In genomic region chr6:568085-568484, GRCh38 we compare ENCODE assay signal across 17 cellular contexts.
DNase-seq lines count a peak whose midpoint lies in the region; ATAC-seq, FAIRE-seq and TF ChIP-seq lines count a peak whose summit lies in the region.
"Had no signal": no experiment of that assay in that cellular context is flagged by ENCODE, and none has a peak within 500 bp of the region (broad histone marks: within the 10 kb centered on the region; RNA-seq: fewer than 3 reads in every experiment).

No MANE protein-coding gene starts in this region.

- TF ChIP-seq RAD21 in GM12878 (IDR thresholded peaks at IDR 0.05; ENCODE audit: insufficient read depth, low read depth, low read length), result no peak

- H3K36me3 ChIP-seq in CD4-positive, CD25-positive, alpha-beta regulatory T cell (ENCODE audit: control insufficient read depth, insufficient read depth, low read length), result peaks cover 48% of the 10 kb centered on the region
- H3K36me3 ChIP-seq in HEK293 (ENCODE audit: control insufficient read depth in 2 of 2, insufficient read depth in 1 of 2, low read length in 2 of 2) (peaks cover 6 to 43% of the 10 kb centered on the region in 2 experiments; a peak in 2 of 3 replicates), GM12878 (ENCODE audit: control insufficient read depth in 2 of 2, insufficient read depth in 2 of 2, low read length in 1 of 2) (no peaks in the 10 kb centered on the region; a peak in 2 of 4 replicates), sigmoid colon (peaks cover 0 to 68% (median 11%) of the 10 kb centered on the region in 4 donors)
- H3K36me3 ChIP-seq: HAP-1 had no signal

- H3K27ac Mint-ChIP-seq in activated CD4-positive, alpha-beta T cell treated with anti-CD3 and anti-CD28 coated beads, Interleukin-2, amount 10 ng/mL, durations not matched to agents 24 days and 14 days, result no peak overlapping the region
- peak overlapping the region in 2 of 3 donors; percentile 52 to 60 for H3K27ac Mint-ChIP-seq in CD4-positive, CD25-positive, alpha-beta regulatory T cell
- H3K27ac Mint-ChIP-seq: CD8-positive, alpha-beta T cell had no signal

- no peaks in the 10 kb centered on the region for H3K9me3 Mint-ChIP-seq in activated CD4-positive, alpha-beta T cell treated with anti-CD3 and anti-CD28 coated beads, Interleukin-2, amount 10 ng/mL, durations not matched to agents 24 days and 14 days
- peaks cover 0 to 3% (median 0%) of the 10 kb centered on the region in 7 donors for H3K9me3 Mint-ChIP-seq in CD4-positive, CD25-positive, alpha-beta regulatory T cell
- H3K9me3 Mint-ChIP-seq: CD8-positive, alpha-beta T cell had no signal

- CTCF ChIA-PET in HEK293 (lab: Yijun Ruan, JAX) (no interaction called here), GM12878 (lab: Yijun Ruan, JAX) (interaction anchor here (1.1 kb wide), 1 partner anchor 25 kb away, joined by 3 read pairs; no protein-coding TSS in a partner anchor)

- no peak overlapping the region for H2AFZ ChIP-seq in GM12878 (ENCODE audit: control insufficient read depth, low read depth, low read length)

- SMC1A ChIA-PET in GM12878 (lab: Charles Lee; ENCODE audit: uncharacterized antibody, unreplicated experiment), result interaction anchor here (1.3 to 1.9 kb wide), 2 partner anchors 17 to 380 kb away, joined by 3 to 7 read pairs; no protein-coding TSS in a partner anchor

- no peaks in the 10 kb centered on the region for H3K27me3 ChIP-seq in CD4-positive, CD25-positive, alpha-beta regulatory T cell (ENCODE audit: control insufficient read depth, insufficient read depth, low read length)
- H3K27me3 ChIP-seq in GM12878 (replicated peaks in 1 of 2; ENCODE audit: control insufficient read depth in 2 of 2, insufficient read depth in 2 of 2, low read length in 1 of 2) (no peaks in the 10 kb centered on the region), sigmoid colon (no peaks in the 10 kb centered on the region)

- H3K4me1 Mint-ChIP-seq in activated CD4-positive, alpha-beta T cell treated with anti-CD3 and anti-CD28 coated beads, Interleukin-2, amount 10 ng/mL, durations not matched to agents 24 days and 14 days, result peaks cover 26% of the 10 kb centered on the region
- H3K4me1 Mint-ChIP-seq in CD4-positive, CD25-positive, alpha-beta regulatory T cell, result peaks cover 3 to 19% (median 10%) of the 10 kb centered on the region in 4 donors

- H3K4me1 ChIP-seq in CD4-positive, CD25-positive, alpha-beta regulatory T cell (ENCODE audit: control insufficient read depth, insufficient read depth, low read length, poor library complexity, severe bottlenecking), result peaks cover 8% of the 10 kb centered on the region
- H3K4me1 ChIP-seq in HEK293 (ENCODE audit: control insufficient read depth, insufficient read depth, low read length) (no peaks in the 10 kb centered on the region), GM12878 (ENCODE audit: control insufficient read depth, insufficient read depth, low read length) (no peaks in the 10 kb centered on the region), sigmoid colon (no peaks in the 10 kb centered on the region)
- H3K4me1 ChIP-seq: Caco-2, HAP-1 had no signal

- RAD21 ChIA-PET in GM12878 (lab: Charles Lee; ENCODE audit: unreplicated experiment), result no interaction called here

- intact Hi-C loops in activated CD4-positive, alpha-beta T cell treated with anti-CD3 and anti-CD28 coated beads, Interleukin-2, amount 10 ng/mL, durations not matched to agents 24 days and 14 days (cut with micrococcal nuclease), result no loop called here
- intact Hi-C loops in GM12878 (cut with micrococcal nuclease; ENCODE audit: unreplicated experiment) (no loop called here), sigmoid colon (cut with DNase I) (no loop called here)

- in situ Hi-C loops in GM12878 (cut with MboI), result no loop called here

- H3K36me3 Mint-ChIP-seq in activated CD4-positive, alpha-beta T cell treated with anti-CD3 and anti-CD28 coated beads, Interleukin-2, amount 10 ng/mL, durations not matched to agents 24 days and 14 days (ENCODE audit: low read depth), result peaks cover 55% of the 10 kb centered on the region
- peaks cover 39% of the 10 kb centered on the region for H3K36me3 Mint-ChIP-seq in CD4-positive, CD25-positive, alpha-beta regulatory T cell

- no peaks in the 10 kb centered on the region for H4K20me1 ChIP-seq in GM12878 (ENCODE audit: control insufficient read depth, insufficient read depth)

- peak; percentile 72 for FAIRE-seq in GM12878 (lab: Jason Lieb, UNC)
- FAIRE-seq: G401.6, H54 had no signal

- WGBS in GM12878 (ENCODE audit: insufficient coverage, insufficient replicate concordance, low lambda C conversion rate, missing lambda C conversion rate), result 88% methylated on average over 9 of the region's 9 CpGs
- 86 to 87% methylated on average over 9 of the region's 9 CpGs for WGBS in sigmoid colon, 2 donors

- no peak overlapping the region for H3K4me3 ChIP-seq in CD4-positive, CD25-positive, alpha-beta regulatory T cell (ENCODE audit: low read depth, low read length)
- no peak overlapping the region for H3K4me3 ChIP-seq in HEK293 (ENCODE audit: low read depth, low read length)
- H3K4me3 ChIP-seq in GM12878, result no peak overlapping the region
- no peak overlapping the region for H3K4me3 ChIP-seq in sigmoid colon
- H3K4me3 ChIP-seq: HAP-1 had no signal

- no peak overlapping the region for H3K9ac ChIP-seq in GM12878 (ENCODE audit: control insufficient read depth, insufficient read depth, low read length)

- TF ChIP-seq POLR2A in GM12878 (IDR thresholded peaks at IDR 0.05; ENCODE audit: low read depth, low read length) (no peak), sigmoid colon (IDR thresholded peaks at IDR 0.05) (no peak)

- TF ChIP-seq CTCF in HEK293 (tag by site-specific recombination; IDR thresholded peaks at IDR 0.05) (no peak), GM12878 (IDR thresholded peaks at IDR 0.05 in 2 of 3, conservative IDR thresholded peaks at IDR 0.05 in 1 of 3; ENCODE audit: control insufficient read depth in 2 of 3, extremely low read depth in 1 of 3, insufficient read depth in 1 of 3, low read depth in 3 of 3, low read length in 3 of 3) (no peak), sigmoid colon (IDR thresholded peaks at IDR 0.05) (no peak)

- H3K27me3 Mint-ChIP-seq in activated CD4-positive, alpha-beta T cell treated with anti-CD3 and anti-CD28 coated beads, Interleukin-2, amount 10 ng/mL, durations not matched to agents 24 days and 14 days, result no peaks in the 10 kb centered on the region
- no peaks in the 10 kb centered on the region for H3K27me3 Mint-ChIP-seq in CD4-positive, CD25-positive, alpha-beta regulatory T cell

- POLR2A ChIA-PET in HEK293 (lab: Yijun Ruan, JAX), result no interaction called here
- POLR2A ChIA-PET in GM12878 (lab: Charles Lee), result no interaction called here

- ATAC-seq in CD4-positive, CD25-positive, alpha-beta regulatory T cell (ENCODE audit: low read depth in 2 of 2), result no peak
- ATAC-seq in GM12878 (no peak), GM19395 (IDR thresholded peaks at IDR 0.05; ENCODE audit: unreplicated experiment) (no peak)
- ATAC-seq: CD8-positive, alpha-beta T cell had no signal

- DNase-seq in activated CD4-positive, alpha-beta T cell treated with anti-CD3 and anti-CD28 coated beads, Interleukin-2, amount 10 ng/mL, durations not matched to agents 24 days and 14 days, result peak; percentile 54
- DNase-seq in activated CD4-positive, alpha-beta T cell treated with anti-CD3 and anti-CD28 coated beads for 48 hours, result no peak
- no peak for DNase-seq in CD4-positive, CD25-positive, alpha-beta regulatory T cell
- no peak for DNase-seq in GM12878 (ENCODE audit: low read depth, low spot score)
- no peak for DNase-seq in sigmoid colon
- no peak for DNase-seq in SW480 (ENCODE audit: low spot score)
- DNase-seq: C1 segment of cervical spinal cord; Caco-2; CD8-positive, alpha-beta T cell; DMS153; DND-41; GOT3 had no signal

- H3K9me3 ChIP-seq in CD4-positive, CD25-positive, alpha-beta regulatory T cell (ENCODE audit: control insufficient read depth in 2 of 2, low read length in 2 of 2), result no peaks in the 10 kb centered on the region
- H3K9me3 ChIP-seq in HEK293 (ENCODE audit: control insufficient read depth, insufficient read depth, low read depth, low read length) (no peaks in the 10 kb centered on the region), GM12878 (replicated peaks; ENCODE audit: control insufficient read depth, insufficient read depth, low read length) (no peaks in the 10 kb centered on the region), sigmoid colon (no peaks in the 10 kb centered on the region)
- H3K9me3 ChIP-seq: Caco-2, HAP-1 had no signal

- no peaks in the 10 kb centered on the region for H3K79me2 ChIP-seq in GM12878 (ENCODE audit: control insufficient read depth, insufficient read depth, low read length)

- BruUV-seq in GM12878 (replicated peaks; lab: Mats Ljungman, UMichigan), result no TSS peak

- no peak overlapping the region for H3K4me2 ChIP-seq in GM12878 (ENCODE audit: control insufficient read depth, insufficient read depth)

- H3K4me3 Mint-ChIP-seq in activated CD4-positive, alpha-beta T cell treated with anti-CD3 and anti-CD28 coated beads, Interleukin-2, amount 10 ng/mL, durations not matched to agents 24 days and 14 days, result no peak overlapping the region
- H3K4me3 Mint-ChIP-seq in CD4-positive, CD25-positive, alpha-beta regulatory T cell, result no peak overlapping the region
- H3K4me3 Mint-ChIP-seq: CD8-positive, alpha-beta T cell had no signal

- TF ChIP-seq EP300 in GM12878 (IDR thresholded peaks at IDR 0.05; ENCODE audit: borderline replicate concordance in 1 of 2, control insufficient read depth in 1 of 2, low read depth in 2 of 2, low read length in 2 of 2) (no peak), sigmoid colon (IDR thresholded peaks at IDR 0.05) (no peak)

- H3K27ac ChIP-seq in CD4-positive, CD25-positive, alpha-beta regulatory T cell (ENCODE audit: insufficient read depth, low read length, poor library complexity, severe bottlenecking), result no peak overlapping the region
- H3K27ac ChIP-seq in HEK293 (ENCODE audit: extremely low read depth, low read depth, low read length) (no peak overlapping the region), GM12878 (ENCODE audit: control insufficient read depth, insufficient read depth) (no peak overlapping the region), sigmoid colon (no peak overlapping the region)

TF ChIP-seq in HEK293, 187 proteins besides CTCF, POLR2A, EP300 and RAD21 (continues in another document):
- no peak for TF ChIP-seq ZNF747 (tag by site-specific recombination; IDR thresholded peaks at IDR 0.05)
- TF ChIP-seq ZNF10 (tag by site-specific recombination; IDR thresholded peaks at IDR 0.05), result peak; percentile 91

TF ChIP-seq in GM12878, 131 proteins besides CTCF, POLR2A, EP300 and RAD21 (continues in another document):
- TF ChIP-seq PBX3 (IDR thresholded peaks at IDR 0.05; ENCODE audit: insufficient replicate concordance, low read depth, low read length) (no peak), POU2F2 (IDR thresholded peaks at IDR 0.05; ENCODE audit: borderline replicate concordance, low read depth, low read length) (no peak), RAD51 (IDR thresholded peaks at IDR 0.05) (no peak)
